Comparison of ENCODE assay signal across 8 cellular contexts in genomic region chr1:35192056-35192852, GRCh38. TPM values are rescaled to one million over a fixed set of nuclear protein-coding genes. Genes with fewer than 3 reads are reported as not detected.
DNase-seq lines count a peak whose midpoint lies in the region; ATAC-seq and TF ChIP-seq lines count a peak whose summit lies in the region.

No MANE protein-coding gene starts in this region.

- peak overlapping the region; percentile 93 for H3K4me3 Mint-ChIP-seq in Calu3 (ENCODE audit: low read depth, unreplicated experiment)
- peak overlapping the region; percentile 96 for H3K4me3 Mint-ChIP-seq in neural progenitor cell

- no peak for TF ChIP-seq EP300 in stomach (IDR thresholded peaks at IDR 0.05)

- peak; percentile 34 for ATAC-seq in GM21717 (IDR thresholded peaks at IDR 0.05; ENCODE audit: unreplicated experiment)

- peak overlapping the region; percentile 100 for H3K9ac ChIP-seq in neural progenitor cell

- H3K36me3 Mint-ChIP-seq in Calu3 (ENCODE audit: insufficient read depth, unreplicated experiment) (peaks cover 68% of the 10 kb centered on the region), neural progenitor cell (peaks cover 46% of the 10 kb centered on the region)

- peaks cover 58% of the 10 kb centered on the region for H3K79me2 ChIP-seq in neural progenitor cell (ENCODE audit: low read depth)

- no peaks in the 10 kb centered on the region for H3K9me3 Mint-ChIP-seq in Calu3 (ENCODE audit: low read depth, unreplicated experiment)
- no peaks in the 10 kb centered on the region for H3K9me3 Mint-ChIP-seq in neural progenitor cell

- peaks cover 27% of the 10 kb centered on the region for H3K4me1 ChIP-seq in neural progenitor cell
- H3K4me1 ChIP-seq in stomach, result peaks cover 36 to 54% (median 44%) of the 10 kb centered on the region in 4 donors

- H3K4me2 ChIP-seq in neural progenitor cell, result peak overlapping the region; percentile 91

- intact Hi-C loops in Calu3 (cut with micrococcal nuclease; ENCODE audit: unreplicated experiment) (loop anchor here (5.0 kb wide), 1 partner anchor 75 kb away; the partner anchor contains the start of gene ZMYM4), stomach (cut with DNase I; ENCODE audit: low total_unique reads) (no loop called here)

- DNase-seq in Calu3 (peak; percentile 90), SHP77 treated with DMSO at 0.1 percent for 48 hours (lab: John Stamatoyannopoulos, UW) (peak; percentile 15), activated gamma-delta T cell (lab: John Stamatoyannopoulos, UW) (peak; percentile 89), fibroblast of villous mesenchyme (ENCODE audit: low read depth) (peak; percentile 82), neural progenitor cell (ENCODE audit: low spot score) (peak; percentile 95), stomach (peak; percentile 87)

- WGBS in stomach, 5 donors, result 0 to 1% (median 0%) methylated on average over 44 to 94 of the region's 94 CpGs

- H4K20me1 ChIP-seq in neural progenitor cell (ENCODE audit: low read depth), result peaks cover 46% of the 10 kb centered on the region

- H3K27ac ChIP-seq in neural progenitor cell (peak overlapping the region; percentile 95), stomach (peak overlapping the region; percentile 98 to 100 (median 99))

- no peak overlapping the region for H2AFZ ChIP-seq in neural progenitor cell (replicated peaks)

- no peak for TF ChIP-seq POLR2A in stomach (IDR thresholded peaks at IDR 0.05)

- H3K4me3 ChIP-seq in fibroblast of villous mesenchyme (ENCODE audit: low read depth, low read length), result peak overlapping the region; percentile 95
- H3K4me3 ChIP-seq in neural progenitor cell, result peak overlapping the region; percentile 98
- peak overlapping the region; percentile 79 to 100 (median 95) for H3K4me3 ChIP-seq in stomach

- no peak for TF ChIP-seq CTCF in Calu3 (IDR thresholded peaks at IDR 0.05; ENCODE audit: unreplicated experiment)
- TF ChIP-seq CTCF in LNCAP (IDR thresholded peaks at IDR 0.05), result peak; percentile 37
- peak; percentile 3 for TF ChIP-seq CTCF in fibroblast of villous mesenchyme (IDR thresholded peaks at IDR 0.05; ENCODE audit: insufficient read depth, low read depth, low read length)
- TF ChIP-seq CTCF in neural progenitor cell (IDR thresholded peaks at IDR 0.05), result peak; percentile 54
- TF ChIP-seq CTCF in stomach (IDR thresholded peaks at IDR 0.05), result peak in 3 of 7 experiments; percentile 6 to 36 (median 12)

- H3K27ac Mint-ChIP-seq in Calu3 (ENCODE audit: unreplicated experiment) (peak overlapping the region; percentile 99), neural progenitor cell (peak overlapping the region; percentile 97)

- no peaks in the 10 kb centered on the region for H3K9me3 ChIP-seq in neural progenitor cell (ENCODE audit: low read depth)
- H3K9me3 ChIP-seq in stomach, result no peaks in the 10 kb centered on the region

- H3K27me3 ChIP-seq in neural progenitor cell (no peaks in the 10 kb centered on the region), stomach (no peaks in the 10 kb centered on the region)

- no TSS peak for BruUV-seq in Calu3 (replicated peaks; lab: Mats Ljungman, UMichigan)

- CTCF ChIA-PET in Calu3 (lab: Charles Lee), result interaction anchor here (1.0 kb wide), 1 partner anchor 160 kb away, joined by 4 read pairs; the partner anchor contains the start of gene ZMYM6

- peaks cover 45% of the 10 kb centered on the region for H3F3A ChIP-seq in neural progenitor cell (ENCODE audit: low read depth)

- H3K27me3 Mint-ChIP-seq in Calu3 (ENCODE audit: unreplicated experiment), result no peaks in the 10 kb centered on the region
- H3K27me3 Mint-ChIP-seq in neural progenitor cell (ENCODE audit: insufficient read depth, low read depth), result peaks cover 4% of the 10 kb centered on the region

- H3K4me1 Mint-ChIP-seq in Calu3 (ENCODE audit: low read depth, unreplicated experiment) (peaks cover 26% of the 10 kb centered on the region), neural progenitor cell (peaks cover 47% of the 10 kb centered on the region)

- peaks cover 42% of the 10 kb centered on the region for H3K36me3 ChIP-seq in neural progenitor cell
- peaks cover 36 to 42% (median 40%) of the 10 kb centered on the region in 4 donors for H3K36me3 ChIP-seq in stomach

RNA-seq across cellular contexts. Expression of gene SFPQ, which starts 0.7 kb away (rescaled TPM):
- total RNA-seq in Calu3 (2022) (328 and 369 TPM in 2 replicates), fibroblast of villous mesenchyme (235 and 244 TPM in 2 replicates), neural progenitor cell (ENCODE audit: low replicate concordance) (343 and 438 TPM in 2 replicates), stomach (100 to 1,000 TPM; 201 to 523 (median 223) TPM)
- polyA plus RNA-seq in stomach, result 100 to 1,000 TPM in 2 of 3 donors, 10 to 100 TPM in 1; 86.8 to 174 (median 158) TPM

Comparison
In these comparisons a context has a peak if more than half of its experiments do, and no peak if none do; other contexts are left out.
1. Peak in every context shown above with its lines: DNase-seq, ATAC-seq, H3K4me3 ChIP-seq and H3K27ac ChIP-seq.
2. DNase-seq: peak in every context shown above with its lines; median percentile 95 in neural progenitor cell; 90 in Calu3; 89 in activated gamma-delta T cell; 87 in stomach; 82 in fibroblast of villous mesenchyme; 15 in SHP77 treated with DMSO at 0.1 percent for 48 hours.